In the genomic region with DNA sequence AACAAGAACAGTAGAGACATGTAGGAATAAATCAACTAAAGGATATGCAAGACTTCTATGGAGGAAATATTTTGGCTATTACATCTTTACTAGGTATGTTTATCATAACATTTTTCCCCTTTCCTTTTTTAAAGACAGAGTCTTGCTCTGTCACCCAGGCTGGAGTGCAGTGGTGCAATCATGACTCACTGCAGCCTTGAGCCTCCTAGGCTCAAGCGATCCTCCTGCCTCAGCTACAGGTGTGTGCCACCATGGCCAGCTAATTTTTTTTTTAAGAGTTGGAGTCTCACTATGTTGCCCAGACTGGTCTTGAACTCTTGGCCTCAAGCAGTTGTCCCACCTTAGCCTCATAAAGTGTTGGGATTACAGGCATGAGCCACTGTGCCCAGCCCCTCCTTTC, we compare ENCODE assay signal across 17 cellular contexts. TPM values are rescaled to one million over a fixed set of nuclear protein-coding genes. Genes with fewer than 3 reads are reported as not detected.
DNase-seq lines count a peak whose midpoint lies in the region; ATAC-seq and TF ChIP-seq lines count a peak whose summit lies in the region.
"Had no signal": no experiment of that assay in that cellular context is flagged by ENCODE, and none has a peak within 500 bp of the region (broad histone marks: within the 10 kb centered on the region; RNA-seq: fewer than 3 reads in every experiment).

No MANE protein-coding gene starts in this region.

- H3K9me3 ChIP-seq in HEK293 (ENCODE audit: control insufficient read depth, insufficient read depth, low read depth, low read length): no peaks in the 10 kb centered on the region
- no peaks in the 10 kb centered on the region for H3K9me3 ChIP-seq in adipocyte (ENCODE audit: control insufficient read depth, low read length)
- H3K9me3 ChIP-seq: HAP-1 had no signal

- no peak overlapping the region for H3K27ac Mint-ChIP-seq in activated CD4-positive, alpha-beta T cell treated with anti-CD3 and anti-CD28 coated beads for 36 hours
- H3K27ac Mint-ChIP-seq: CD8-positive, alpha-beta memory T cell had no signal

- H3K9me3 Mint-ChIP-seq in activated CD4-positive, alpha-beta T cell treated with anti-CD3 and anti-CD28 coated beads for 36 hours (ENCODE audit: low read depth): no peaks in the 10 kb centered on the region
- H3K9me3 Mint-ChIP-seq: CD8-positive, alpha-beta memory T cell had no signal

- H3K4me1 Mint-ChIP-seq in activated CD4-positive, alpha-beta T cell treated with anti-CD3 and anti-CD28 coated beads for 36 hours: no peaks in the 10 kb centered on the region
- H3K4me1 Mint-ChIP-seq: CD8-positive, alpha-beta memory T cell had no signal

- H3K27me3 Mint-ChIP-seq in activated CD4-positive, alpha-beta T cell treated with anti-CD3 and anti-CD28 coated beads for 36 hours: no peaks in the 10 kb centered on the region

- no peak overlapping the region for H3K9ac ChIP-seq in adipocyte (ENCODE audit: low read length)

- TF ChIP-seq CTCF in HEK293 (tag by site-specific recombination; IDR thresholded peaks at IDR 0.05) (no peak), fibroblast of mammary gland (conservative IDR thresholded peaks at IDR 0.05; ENCODE audit: control insufficient read depth, insufficient read depth, low read depth, low read length) (no peak)

- H3K4me1 ChIP-seq in HEK293 (ENCODE audit: control insufficient read depth, insufficient read depth, low read length) (peaks cover 4% of the 10 kb centered on the region; the same call in 1 of the 2 replicates), adipocyte (ENCODE audit: control insufficient read depth, insufficient read depth, low read length) (peaks cover 17% of the 10 kb centered on the region)

- H3K36me3 ChIP-seq in HEK293 (ENCODE audit: control insufficient read depth in 2 of 2, insufficient read depth in 1 of 2, low read length in 2 of 2) (peaks cover 0 to 5% of the 10 kb centered on the region in 2 experiments; a peak in 1 of 3 replicates), adipocyte (ENCODE audit: control insufficient read depth, insufficient read depth, low read length, severe bottlenecking) (peaks cover 6% of the 10 kb centered on the region)
- H3K36me3 ChIP-seq: HAP-1 had no signal

- no peak overlapping the region for H3K4me3 Mint-ChIP-seq in activated CD4-positive, alpha-beta T cell treated with anti-CD3 and anti-CD28 coated beads for 36 hours
- H3K4me3 Mint-ChIP-seq: CD8-positive, alpha-beta memory T cell had no signal

- no peak for ATAC-seq in activated CD4-positive, alpha-beta T cell treated with anti-CD3 and anti-CD28 coated beads for 36 hours
- ATAC-seq: GM12878, K562, Right ventricle myocardium inferior had no signal

- DNase-seq in adipocyte (ENCODE audit: low read depth): peak; percentile 56
- peak; percentile 11 for DNase-seq in fibroblast of mammary gland (ENCODE audit: low read depth)
- DNase-seq in renal cortical epithelial cell (ENCODE audit: low read depth): peak; percentile 13
- no peak for DNase-seq in DMS53 (lab: John Stamatoyannopoulos, UW)
- DNase-seq in NCI-H2171 treated with DMSO at 0.1 percent for 48 hours (lab: John Stamatoyannopoulos, UW): no peak
- DNase-seq in activated CD4-positive, alpha-beta T cell treated with anti-CD3 and anti-CD28 coated beads for 36 hours: no peak
- DNase-seq: CD8-positive, alpha-beta memory T cell; DMS 273 treated with DMSO at 0.1 percent for 48 hours; NCI-H1092 treated with DMSO at 0.1 percent for 48 hours; NCI-H187; NCI-H446 had no signal

- H3K27me3 ChIP-seq in adipocyte (replicated peaks; ENCODE audit: control insufficient read depth, insufficient read depth, low read length): no peaks in the 10 kb centered on the region

- H3K4me3 ChIP-seq in HEK293 (ENCODE audit: low read depth, low read length) (no peak overlapping the region), adipocyte (ENCODE audit: low read length) (no peak overlapping the region), fibroblast of mammary gland (ENCODE audit: control insufficient read depth, low read depth, low read length) (no peak overlapping the region)
- H3K4me3 ChIP-seq: GM12878, HAP-1, K562, SK-N-MC had no signal

- POLR2A ChIA-PET in HEK293 (lab: Yijun Ruan, JAX): no interaction called here
- POLR2A ChIA-PET in activated CD4-positive, alpha-beta T cell treated with anti-CD3 and anti-CD28 coated beads for 36 hours (lab: Charles Lee): no interaction called here

- intact Hi-C loops in activated CD4-positive, alpha-beta T cell treated with anti-CD3 and anti-CD28 coated beads for 36 hours (cut with DNase I, micrococcal nuclease): loop anchor here in 1 of 2 experiments (1.0 kb wide), 1 partner anchor 24 kb away; no protein-coding TSS in a partner anchor

- no peak overlapping the region for H3K27ac ChIP-seq in HEK293 (ENCODE audit: extremely low read depth, low read depth, low read length)

- peaks cover 1% of the 10 kb centered on the region for H3K36me3 Mint-ChIP-seq in activated CD4-positive, alpha-beta T cell treated with anti-CD3 and anti-CD28 coated beads for 36 hours (ENCODE audit: low read depth)

- CTCF ChIA-PET in HEK293 (lab: Yijun Ruan, JAX): interaction anchor here (0.6 kb wide), 1 partner anchor 351 kb away, joined by 4 read pairs; no protein-coding TSS in a partner anchor
- CTCF ChIA-PET in activated CD4-positive, alpha-beta T cell treated with anti-CD3 and anti-CD28 coated beads for 36 hours (lab: Charles Lee): interaction anchor here (0.7 to 1.5 kb wide), 4 partner anchors 11 to 327 kb away, joined by 3 read pairs; no protein-coding TSS in a partner anchor

TF ChIP-seq in HEK293, 187 proteins besides CTCF, POLR2A, EP300 and RAD21:
- TF ChIP-seq SCRT2 (tag by site-specific recombination; IDR thresholded peaks at IDR 0.05): peak; percentile 77
- TF ChIP-seq, protein P1, sequence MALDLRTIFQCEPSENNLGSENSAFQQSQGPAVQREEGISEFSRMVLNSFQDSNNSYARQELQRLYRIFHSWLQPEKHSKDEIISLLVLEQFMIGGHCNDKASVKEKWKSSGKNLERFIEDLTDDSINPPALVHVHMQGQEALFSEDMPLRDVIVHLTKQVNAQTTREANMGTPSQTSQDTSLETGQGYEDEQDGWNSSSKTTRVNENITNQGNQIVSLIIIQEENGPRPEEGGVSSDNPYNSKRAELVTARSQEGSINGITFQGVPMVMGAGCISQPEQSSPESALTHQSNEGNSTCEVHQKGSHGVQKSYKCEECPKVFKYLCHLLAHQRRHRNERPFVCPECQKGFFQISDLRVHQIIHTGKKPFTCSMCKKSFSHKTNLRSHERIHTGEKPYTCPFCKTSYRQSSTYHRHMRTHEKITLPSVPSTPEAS (tag by site-specific recombination; IDR thresholded peaks at IDR 0.05): no peak

RNA-seq across cellular contexts. Expression of a gene that starts 37.0 kb away (rescaled TPM):
- total RNA-seq in renal cortical epithelial cell: 6.9 and 20.4 TPM in 2 replicates
- 1 to 10 TPM; 5.1 to 6.0 TPM for total RNA-seq in activated CD4-positive, alpha-beta T cell treated with anti-CD3 and anti-CD28 coated beads for 36 hours

Comparison
In these comparisons a context has a peak if more than half of its experiments do, and no peak if none do; other contexts are left out.
1. DNase-seq: peak in adipocyte (single experiment), fibroblast of mammary gland (single experiment) and renal cortical epithelial cell (single experiment); none in DMS53 (single experiment), NCI-H2171 treated with DMSO at 0.1 percent for 48 hours (single experiment) and activated CD4-positive, alpha-beta T cell treated with anti-CD3 and anti-CD28 coated beads for 36 hours (single experiment).